Comparison of ENCODE assay signal across 8 cellular contexts in genomic region chr3:16264708-16265454, GRCh38. TPM values are rescaled to one million over a fixed set of nuclear protein-coding genes. Genes with fewer than 3 reads are reported as not detected.
A peak's percentile ranks its signal among the peaks of the same experiment; 100 is the strongest.
DNase-seq lines count a peak whose midpoint lies in the region; ATAC-seq and TF ChIP-seq lines count a peak whose summit lies in the region.

TSS of gene DPH3 (minus strand) at chr3:16264943. CDS start at chr3:16264876, 67 bp downstream.
TSS of gene OXNAD1 (plus strand) at chr3:16265212. CDS start at chr3:16270953, 5,741 bp downstream.

- peak within 1 kb of the TSS; percentile 88 for H3K4me3 ChIP-seq in upper lobe of right lung

- H3K27me3 ChIP-seq in upper lobe of right lung, result no peaks in the 10 kb centered on the region

- peaks cover 26% of the 10 kb centered on the region for H3K36me3 ChIP-seq in upper lobe of right lung

- peak within 1 kb of the TSS; percentile 97 for H3K27ac ChIP-seq in upper lobe of right lung

- TF ChIP-seq CTCF in GM13976 (IDR thresholded peaks at IDR 0.05; ENCODE audit: borderline replicate concordance, control extremely low read depth, extremely low read depth, insufficient read depth, missing control alignments), result no peak
- no peak for TF ChIP-seq CTCF in upper lobe of right lung (IDR thresholded peaks at IDR 0.05)

- peak; percentile 99 for ATAC-seq in HG02870 (IDR thresholded peaks at IDR 0.05; ENCODE audit: unreplicated experiment)
- ATAC-seq in left cardiac atrium, result peak; percentile 100
- ATAC-seq in upper lobe of right lung, result peak; percentile 99

- in situ Hi-C loops in GM13976 (cut with MboI; ENCODE audit: low sequenced_read_pairs, unreplicated experiment), result no loop called here

- intact Hi-C loops in T-helper 1 cell treated with Interleukin-12 subunit alpha and Interleukin-12 subunit beta and Interleukin-4 antibody, amounts not matched to agents 30 ng/mL and 1 ng/mL, for 36 hours (cut with micrococcal nuclease), result loop anchor here (1.0 to 5.0 kb wide), 21 partner anchors 18 to 1614 kb away; partner anchors contain the start of genes BTD, CAPN7, CCDC174 and HACL1
- intact Hi-C loops in left cardiac atrium (cut with DNase I), result no loop called here
- intact Hi-C loops in posterior vena cava (cut with DNase I), result no loop called here
- intact Hi-C loops in upper lobe of right lung (cut with DNase I), result no loop called here

- peaks cover 22% of the 10 kb centered on the region for H3K4me1 ChIP-seq in upper lobe of right lung

- no peaks in the 10 kb centered on the region for H3K9me3 ChIP-seq in upper lobe of right lung

- DNase-seq in GM13976 (ENCODE audit: low spot score) (peak; percentile 96), NCI-H146 treated with DMSO at 0.1 percent for 48 hours (lab: John Stamatoyannopoulos, UW; ENCODE audit: unreplicated experiment) (peak; percentile 93), amniotic epithelial cell (ENCODE audit: low read depth) (peak; percentile 99), left cardiac atrium (peak; percentile 100), posterior vena cava (ENCODE audit: low spot score) (peak; percentile 100), upper lobe of right lung (peak; percentile 100)

RNA-seq across cellular contexts. Expression of gene DPH3, which starts in this region (rescaled TPM):
- total RNA-seq in T-helper 1 cell treated with Interleukin-12 subunit alpha and Interleukin-12 subunit beta and Interleukin-4 antibody, amounts not matched to agents 30 ng/mL and 1 ng/mL, for 36 hours, result 21.2 and 22.2 TPM in 2 replicates
- 10 to 100 TPM; 18.5 to 22.1 TPM for total RNA-seq in left cardiac atrium
- total RNA-seq in posterior vena cava, result 10 to 100 TPM; 35.4 to 47.1 TPM
- 29.8 TPM for total RNA-seq in upper lobe of right lung

RNA-seq across cellular contexts. Expression of gene OXNAD1, which starts in this region (rescaled TPM):
- total RNA-seq in T-helper 1 cell treated with Interleukin-12 subunit alpha and Interleukin-12 subunit beta and Interleukin-4 antibody, amounts not matched to agents 30 ng/mL and 1 ng/mL, for 36 hours, result 76.6 and 78.0 TPM in 2 replicates
- total RNA-seq in left cardiac atrium (10 to 100 TPM; 12.8 to 15.4 TPM), posterior vena cava (1 to 10 TPM; 7.5 to 8.6 TPM), upper lobe of right lung (12.8 TPM)

Comparison
In these comparisons a context has a peak if more than half of its experiments do, and no peak if none do; other contexts are left out.
1. Peak in every context shown above with its lines: DNase-seq, ATAC-seq, H3K4me3 ChIP-seq and H3K27ac ChIP-seq.